9 cellular contexts compared by ENCODE assay signal in genomic region chr14:100587763-100588411, GRCh38. TPM values are rescaled to one million over a fixed set of nuclear protein-coding genes. Genes with fewer than 3 reads are reported as not detected.
DNase-seq lines count a peak whose midpoint lies in the region; ATAC-seq, FAIRE-seq and TF ChIP-seq lines count a peak whose summit lies in the region.
"Had no signal": no experiment of that assay in that cellular context is flagged by ENCODE, and none has a peak within 500 bp of the region (broad histone marks: within the 10 kb centered on the region; RNA-seq: fewer than 3 reads in every experiment).

No MANE protein-coding gene starts in this region.

- peak overlapping the region; percentile 64 for H2BK12ac ChIP-seq in neuronal stem cell (ENCODE audit: low read length)

- no peak for ATAC-seq in effector memory CD8-positive, alpha-beta T cell (replicated peaks)
- ATAC-seq in HG02759 (IDR thresholded peaks at IDR 0.05; ENCODE audit: unreplicated experiment) (no peak), HG03439 (IDR thresholded peaks at IDR 0.05; ENCODE audit: unreplicated experiment) (no peak)

- H3K18ac ChIP-seq in neuronal stem cell (ENCODE audit: low read length): peak overlapping the region; percentile 73

- peak overlapping the region; percentile 27 for H2AK5ac ChIP-seq in neuronal stem cell (ENCODE audit: low read depth, low read length)

- H3K27me3 Mint-ChIP-seq in effector memory CD8-positive, alpha-beta T cell: peaks cover 39 to 50% of the 10 kb centered on the region in 2 donors

- no CpG with 5 or more reads among the region's 15 CpGs for WGBS in neuronal stem cell (ENCODE audit: extremely low coverage in 2 of 2, insufficient read length in 2 of 2, insufficient replicate concordance in 1 of 2), 2 donors

- peaks cover 1% of the 10 kb centered on the region for H3K79me1 ChIP-seq in neuronal stem cell (ENCODE audit: low read depth, low read length)

- FAIRE-seq in H54 (lab: Jason Lieb, UNC): no peak

- peak overlapping the region; percentile 19 for H2BK5ac ChIP-seq in neuronal stem cell (ENCODE audit: low read length)

- H3K4me1 Mint-ChIP-seq in effector memory CD8-positive, alpha-beta T cell (ENCODE audit: low read depth in 2 of 2): no peaks in the 10 kb centered on the region

- H3K4ac ChIP-seq in neuronal stem cell (ENCODE audit: low read length): no peak overlapping the region

- no peak overlapping the region for H2BK120ac ChIP-seq in neuronal stem cell (ENCODE audit: low read depth, low read length)

- H3K4me3 Mint-ChIP-seq in effector memory CD8-positive, alpha-beta T cell: peak overlapping the region; percentile 28 to 51

- peaks cover 2 to 22% of the 10 kb centered on the region in 2 donors for H3K4me1 ChIP-seq in neuronal stem cell (ENCODE audit: control insufficient read depth in 2 of 2, insufficient read depth in 1 of 2, low read depth in 1 of 2, low read length in 2 of 2)

- no peak overlapping the region for H3K9ac ChIP-seq in neuronal stem cell (ENCODE audit: low read depth, low read length, poor library complexity)

- H2BK15ac ChIP-seq in neuronal stem cell (ENCODE audit: low read length): peak overlapping the region; percentile 65

- H4K91ac ChIP-seq in neuronal stem cell (ENCODE audit: low read depth, low read length, poor library complexity): peak overlapping the region; percentile 44

- no peak overlapping the region for H3K4me3 ChIP-seq in neuronal stem cell (ENCODE audit: low read length in 2 of 2)

- peak overlapping the region; percentile 46 for H3K23ac ChIP-seq in neuronal stem cell (ENCODE audit: low read depth, low read length, poor library complexity)

- TF ChIP-seq POLR2A in H54 (IDR thresholded peaks at IDR 0.05; ENCODE audit: low read depth, low read length): no peak

- H3K9me3 ChIP-seq in neuronal stem cell (replicated peaks in 1 of 2; ENCODE audit: control insufficient read depth in 2 of 2, insufficient read depth in 1 of 2, low read depth in 1 of 2, low read length in 2 of 2): no peaks in the 10 kb centered on the region

- H3K27ac Mint-ChIP-seq in effector memory CD8-positive, alpha-beta T cell: no peak overlapping the region

- H3K36me3 ChIP-seq in neuronal stem cell (replicated peaks in 1 of 2; ENCODE audit: control insufficient read depth in 2 of 2, insufficient read depth in 2 of 2, low read length in 2 of 2): no peaks in the 10 kb centered on the region

- H3K36me3 Mint-ChIP-seq in effector memory CD8-positive, alpha-beta T cell (ENCODE audit: insufficient read depth): no peaks in the 10 kb centered on the region

- H3K27ac ChIP-seq in neuronal stem cell (replicated peaks; ENCODE audit: low read length): no peak overlapping the region
- H3K27ac ChIP-seq: HL-60 had no signal

- peak overlapping the region; percentile 58 for H3K4me2 ChIP-seq in neuronal stem cell (ENCODE audit: insufficient read depth, low read length, poor library complexity, severe bottlenecking)

- no peak overlapping the region for H4K8ac ChIP-seq in neuronal stem cell (ENCODE audit: low read depth, low read length)

- H3K9me3 Mint-ChIP-seq in effector memory CD8-positive, alpha-beta T cell: no peaks in the 10 kb centered on the region

- peaks cover 2 to 82% (median 21%) of the 10 kb centered on the region in 3 experiments for H3K27me3 ChIP-seq in neuronal stem cell (ENCODE audit: control insufficient read depth in 3 of 3, insufficient read depth in 3 of 3, low read depth in 1 of 3, low read length in 3 of 3)

- no peak overlapping the region for H2AFZ ChIP-seq in neuronal stem cell (ENCODE audit: low read length)

- peak overlapping the region; percentile 17 for H3K14ac ChIP-seq in neuronal stem cell (ENCODE audit: low read length)

- DNase-seq in Daoy (ENCODE audit: low read depth) (peak; percentile 46), NCI-H2171 treated with DMSO at 0.1 percent for 48 hours (lab: John Stamatoyannopoulos, UW) (peak; percentile 88), neuronal stem cell (ENCODE audit: low spot score) (no peak), H54 (ENCODE audit: insufficient read length, low spot score) (no peak), NCI-H345 treated with DMSO at 0.1 percent for 48 hours (lab: John Stamatoyannopoulos, UW; ENCODE audit: unreplicated experiment) (no peak)
- DNase-seq in effector memory CD8-positive, alpha-beta T cell: no peak

RNA-seq across cellular contexts. Expression of gene BEGAIN, which starts 0.7 kb away (rescaled TPM):
- 14.1 and 18.6 TPM in 2 replicates for total RNA-seq in Daoy (2014; rRNA removed; shearing (Covaris generic))
- polyA plus RNA-seq in neuronal stem cell (2013, experiment 1 of 2): 20.9 TPM
- 20.1 TPM for polyA plus RNA-seq in neuronal stem cell (2013, experiment 2 of 2)

Comparison
In these comparisons a context has a peak if more than half of its experiments do, and no peak if none do; other contexts are left out.
1. DNase-seq: peak in Daoy (single experiment) and NCI-H2171 treated with DMSO at 0.1 percent for 48 hours (single experiment); none in effector memory CD8-positive, alpha-beta T cell (0 of 3), neuronal stem cell (single experiment), H54 (single experiment) and NCI-H345 treated with DMSO at 0.1 percent for 48 hours (single experiment).